Comparison of ENCODE assay signal across 20 cellular contexts in genomic region chr2:128637481-128638155, GRCh38.
DNase-seq lines count a peak whose midpoint lies in the region; ATAC-seq and TF ChIP-seq lines count a peak whose summit lies in the region.
"Had no signal": no experiment of that assay in that cellular context is flagged by ENCODE, and none has a peak within 500 bp of the region (broad histone marks: within the 10 kb centered on the region; RNA-seq: fewer than 3 reads in every experiment).

No MANE protein-coding gene starts in this region.

- no peaks in the 10 kb centered on the region for H3K79me1 ChIP-seq in IMR-90 (ENCODE audit: low read depth in 1 of 2, low read length in 2 of 2)

- no peaks in the 10 kb centered on the region for H3K27me3 Mint-ChIP-seq in neural crest cell (ENCODE audit: low read depth)
- H3K27me3 Mint-ChIP-seq in activated CD8-positive, alpha-beta T cell treated with anti-CD3 and anti-CD28 coated beads, Interleukin-2, amount 10 ng/mL, durations not matched to agents 7 days and 5 days (ENCODE audit: low read depth), result peaks cover 26% of the 10 kb centered on the region

- H4K20me1 ChIP-seq in IMR-90 (ENCODE audit: insufficient read depth, low read length), result no peaks in the 10 kb centered on the region

- H3K27ac Mint-ChIP-seq in neural crest cell (ENCODE audit: unreplicated experiment), result peak overlapping the region; percentile 93
- no peak overlapping the region for H3K27ac Mint-ChIP-seq in activated CD8-positive, alpha-beta T cell treated with anti-CD3 and anti-CD28 coated beads, Interleukin-2, amount 10 ng/mL, durations not matched to agents 7 days and 5 days

- in situ Hi-C loops in IMR-90 (cut with MboI; ENCODE audit: low sequenced_read_pairs), result no loop called here

- H3K9me1 ChIP-seq in IMR-90 (ENCODE audit: insufficient read depth, low read length), result no peaks in the 10 kb centered on the region

- H3K4me1 ChIP-seq in IMR-90 (ENCODE audit: control insufficient read depth, insufficient read depth, low read length) (no peaks in the 10 kb centered on the region; the same call in 1 of the 2 replicates), ectodermal cell (ENCODE audit: control insufficient read depth, insufficient read depth, low read length) (peaks cover 30% of the 10 kb centered on the region)
- H3K4me1 ChIP-seq: uterus had no signal

- no peak overlapping the region for H3K18ac ChIP-seq in IMR-90 (ENCODE audit: low read depth, low read length)

- no peak for TF ChIP-seq POLR2A in IMR-90 (IDR thresholded peaks at IDR 0.05; ENCODE audit: low read depth, low read length)

- no peak for ATAC-seq in IMR-90 (ENCODE audit: low read depth)
- ATAC-seq in HG03135 (IDR thresholded peaks at IDR 0.05; ENCODE audit: unreplicated experiment), result no peak
- no peak for ATAC-seq in activated CD8-positive, alpha-beta T cell treated with anti-CD3 and anti-CD28 coated beads, Interleukin-2, amount 10 ng/mL, durations not matched to agents 7 days and 5 days
- ATAC-seq: left lung, PC-3 had no signal

- 0 out of 2 replicates have a peak overlapping the region, but pooled peaks have one; percentile 33 for H3K23ac ChIP-seq in IMR-90 (ENCODE audit: low read depth, low read length)

- H3K4me3 ChIP-seq in IMR-90 (ENCODE audit: insufficient read depth, low read depth, low read length) (no peak overlapping the region), ectodermal cell (ENCODE audit: insufficient read depth, low read depth, low read length) (no peak overlapping the region)
- H3K4me3 ChIP-seq: left lung, uterus had no signal

- no peak overlapping the region for H2BK120ac ChIP-seq in IMR-90 (ENCODE audit: low read depth, low read length)

- H3K56ac ChIP-seq in IMR-90 (ENCODE audit: extremely low read depth, insufficient read depth, low read length), result no peak overlapping the region

- no peak overlapping the region for H3K4me2 ChIP-seq in IMR-90 (ENCODE audit: low read depth, low read length)

- peak; percentile 1 for DNase-seq in D341Med (ENCODE audit: low spot score)
- no peak for DNase-seq in IMR-90
- DNase-seq in neural crest cell (ENCODE audit: low read depth, low spot score), result no peak
- no peak for DNase-seq in NCI-H748 (lab: John Stamatoyannopoulos, UW; ENCODE audit: unreplicated experiment)
- DNase-seq in T-helper 1 cell, result no peak
- DNase-seq in activated CD8-positive, alpha-beta T cell treated with anti-CD3 and anti-CD28 coated beads, Interleukin-2, amount 10 ng/mL, durations not matched to agents 7 days and 5 days, result no peak
- DNase-seq: activated CD4-positive, alpha-beta T cell treated with anti-CD3 and anti-CD28 coated beads for 1 hour; activated gamma-delta T cell; amniotic stem cell; EL; foreskin melanocyte; HCEC 1CT; NCI-H1092 treated with DMSO at 0.1 percent for 48 hours; NCI-H2171 treated with DMSO at 0.1 percent for 48 hours; PC-3; uterus had no signal

- no peak overlapping the region for H2AK5ac ChIP-seq in IMR-90 (ENCODE audit: low read depth, low read length)

- no peak overlapping the region for H2AFZ ChIP-seq in IMR-90 (replicated peaks; ENCODE audit: low read length, poor library complexity)

- CTCF ChIA-PET in IMR-90 (lab: Yijun Ruan, JAX), result interaction anchor here (0.6 kb wide), 1 partner anchor 284 kb away, joined by 3 read pairs; no protein-coding TSS in a partner anchor
- CTCF ChIA-PET in activated CD8-positive, alpha-beta T cell treated with anti-CD3 and anti-CD28 coated beads, Interleukin-2, amount 10 ng/mL, durations not matched to agents 7 days and 5 days (lab: Charles Lee), result no interaction called here

- H3K9me3 Mint-ChIP-seq in neural crest cell, result no peaks in the 10 kb centered on the region
- no peaks in the 10 kb centered on the region for H3K9me3 Mint-ChIP-seq in activated CD8-positive, alpha-beta T cell treated with anti-CD3 and anti-CD28 coated beads, Interleukin-2, amount 10 ng/mL, durations not matched to agents 7 days and 5 days (ENCODE audit: insufficient read depth)

- no TSS peak for BruUV-seq in IMR-90 (replicated peaks; lab: Mats Ljungman, UMichigan)

- no peak overlapping the region for H4K5ac ChIP-seq in IMR-90 (ENCODE audit: low read depth, low read length)

- H3K27me3 ChIP-seq in IMR-90 (ENCODE audit: control insufficient read depth, insufficient read depth, low read length), result 0 out of 2 replicates have a peak, but pooled peaks cover 2% of the 10 kb centered on the region
- H3K27me3 ChIP-seq in ectodermal cell (ENCODE audit: control insufficient read depth, insufficient read depth, low read length, poor library complexity, severe bottlenecking), result no peaks in the 10 kb centered on the region
- H3K27me3 ChIP-seq: left lung, uterus had no signal

- H3K27ac ChIP-seq in IMR-90 (ENCODE audit: insufficient read depth, low read length) (no peak overlapping the region), ectodermal cell (ENCODE audit: insufficient read depth, low read depth, low read length, poor library complexity, severe bottlenecking) (peak overlapping the region; percentile 94)
- H3K27ac ChIP-seq: epithelial cell of prostate, left lung, uterus had no signal

- no peak overlapping the region for H2BK5ac ChIP-seq in IMR-90 (ENCODE audit: low read depth, low read length, poor library complexity, severe bottlenecking)

- TF ChIP-seq CTCF in IMR-90 (conservative IDR thresholded peaks at IDR 0.05; ENCODE audit: low read depth, low read length) (no peak), neural crest cell (conservative IDR thresholded peaks at IDR 0.05) (no peak)

- POLR2A ChIA-PET in IMR-90 (lab: Charles Lee; ENCODE audit: unreplicated experiment), result interaction anchor here (1.1 kb wide), 1 partner anchor 22 kb away, joined by 5 read pairs; no protein-coding TSS in a partner anchor
- POLR2A ChIA-PET in activated CD8-positive, alpha-beta T cell treated with anti-CD3 and anti-CD28 coated beads, Interleukin-2, amount 10 ng/mL, durations not matched to agents 7 days and 5 days (lab: Charles Lee), result no interaction called here

- no peak for TF ChIP-seq RAD21 in IMR-90 (IDR thresholded peaks at IDR 0.05; ENCODE audit: low read length)

- no peaks in the 10 kb centered on the region for H3K36me3 Mint-ChIP-seq in neural crest cell (ENCODE audit: low read depth)
- no peaks in the 10 kb centered on the region for H3K36me3 Mint-ChIP-seq in activated CD8-positive, alpha-beta T cell treated with anti-CD3 and anti-CD28 coated beads, Interleukin-2, amount 10 ng/mL, durations not matched to agents 7 days and 5 days (ENCODE audit: low read depth)

- H3K4me1 Mint-ChIP-seq in neural crest cell, result peaks cover 53% of the 10 kb centered on the region
- H3K4me1 Mint-ChIP-seq in activated CD8-positive, alpha-beta T cell treated with anti-CD3 and anti-CD28 coated beads, Interleukin-2, amount 10 ng/mL, durations not matched to agents 7 days and 5 days (ENCODE audit: low read depth), result no peaks in the 10 kb centered on the region

- H2AK9ac ChIP-seq in IMR-90 (replicated peaks; ENCODE audit: low read depth, low read length, poor library complexity), result no peak overlapping the region

- H3K14ac ChIP-seq in IMR-90 (replicated peaks; ENCODE audit: low read depth, low read length), result no peak overlapping the region

- no peak overlapping the region for H2BK15ac ChIP-seq in IMR-90 (ENCODE audit: low read depth, low read length)

- H3K9me3 ChIP-seq in IMR-90 (ENCODE audit: control insufficient read depth, insufficient read depth, low read length) (no peaks in the 10 kb centered on the region), ectodermal cell (ENCODE audit: control insufficient read depth, low read length) (no peaks in the 10 kb centered on the region)
- H3K9me3 ChIP-seq: left lung, uterus had no signal

- H3K36me3 ChIP-seq in IMR-90 (ENCODE audit: control insufficient read depth, insufficient read depth, low read length) (no peaks in the 10 kb centered on the region), ectodermal cell (ENCODE audit: control insufficient read depth, insufficient read depth, low read length) (no peaks in the 10 kb centered on the region)
- H3K36me3 ChIP-seq: left lung, uterus had no signal

- dilution Hi-C loops in IMR-90 (cut with HindIII; ENCODE audit: low sequenced_read_pairs, unreplicated experiment), result no loop called here

- no CpG with 5 or more reads among the region's 7 CpGs for WGBS in IMR-90 (ENCODE audit: extremely low coverage in 2 of 2, insufficient read length in 1 of 2), 2 experiments
- WGBS in ectodermal cell, 2 experiments, result 92 to 94% methylated on average over 7 of the region's 7 CpGs

- H4K91ac ChIP-seq in IMR-90 (ENCODE audit: insufficient read depth, low read depth, low read length), result no peak overlapping the region

- no peak overlapping the region for H3K9ac ChIP-seq in IMR-90 (ENCODE audit: low read depth, low read length)

- no peak overlapping the region for H3K4ac ChIP-seq in IMR-90 (ENCODE audit: low read depth, low read length)

- no peak overlapping the region for H4K8ac ChIP-seq in IMR-90 (ENCODE audit: low read depth in 2 of 2, low read length in 2 of 2)

- intact Hi-C loops in IMR-90 (cut with micrococcal nuclease), result no loop called here

- no peak overlapping the region for H2BK20ac ChIP-seq in IMR-90 (ENCODE audit: low read depth, low read length)

- H3K4me3 Mint-ChIP-seq in neural crest cell, result no peak overlapping the region
- H3K4me3 Mint-ChIP-seq in activated CD8-positive, alpha-beta T cell treated with anti-CD3 and anti-CD28 coated beads, Interleukin-2, amount 10 ng/mL, durations not matched to agents 7 days and 5 days, result no peak overlapping the region

TF ChIP-seq in IMR-90, 13 proteins besides CTCF, POLR2A, EP300 and RAD21 (continues in another document):
- no peak for TF ChIP-seq BHLHE40 (IDR thresholded peaks at IDR 0.05; ENCODE audit: low read depth, low read length)
- TF ChIP-seq MAZ (IDR thresholded peaks at IDR 0.05; ENCODE audit: borderline replicate concordance, low read depth, low read length), result no peak
- TF ChIP-seq RCOR1 (IDR thresholded peaks at IDR 0.05; ENCODE audit: insufficient replicate concordance, low read length), result no peak
- TF ChIP-seq RFX5 (IDR thresholded peaks at IDR 0.05; ENCODE audit: low read depth, low read length), result no peak
- TF ChIP-seq FOS (IDR thresholded peaks at IDR 0.05; ENCODE audit: low read depth, low read length), result no peak
- TF ChIP-seq ELK1 (IDR thresholded peaks at IDR 0.05; ENCODE audit: borderline replicate concordance, low read depth, low read length), result no peak
- TF ChIP-seq NFE2L2 (IDR thresholded peaks at IDR 0.05; ENCODE audit: low read depth, low read length), result no peak
- no peak for TF ChIP-seq MXI1 (IDR thresholded peaks at IDR 0.05; ENCODE audit: borderline replicate concordance, low read depth, low read length)
- TF ChIP-seq CEBPB (IDR thresholded peaks at IDR 0.05; ENCODE audit: low read depth, low read length), result no peak
